ENCODE assay signal across 30 cellular contexts in genomic region chr3:124542483-124542882, GRCh38.
"Had no signal": no experiment of that assay in that cellular context is flagged by ENCODE, and none has a peak within 500 bp of the region (broad histone marks: within the 10 kb centered on the region; RNA-seq: fewer than 3 reads in every experiment).

No MANE protein-coding gene starts in this region.

- H3K27me3 ChIP-seq: esophagus muscularis mucosa, gastrocnemius medialis, heart left ventricle had no signal

- ATAC-seq: activated T-cell treated with anti-CD3 and anti-CD28 coated beads, Interleukin-2, amount 50 U/mL, for 4 hours; activated T-helper 17 cell treated with anti-CD3 and anti-CD28 coated beads, Interleukin-2, amount 50 U/mL, for 72 hours; effector memory CD8-positive, alpha-beta T cell; foreskin keratinocyte; gastrocnemius medialis; heart left ventricle had no signal

- H3K4me1 ChIP-seq: esophagus muscularis mucosa, foreskin keratinocyte had no signal

- H3K9me3 ChIP-seq: esophagus muscularis mucosa, gastrocnemius medialis, heart left ventricle had no signal

- H3K36me3 ChIP-seq: brain microvascular endothelial cell, esophagus muscularis mucosa, gastrocnemius medialis, heart left ventricle had no signal

- FAIRE-seq: astrocyte, colon had no signal

- H3K27ac ChIP-seq: brain microvascular endothelial cell, esophagus muscularis mucosa, foreskin keratinocyte, gastrocnemius medialis, heart left ventricle had no signal

- DNase-seq: activated CD4-positive, alpha-beta memory T cell treated with anti-CD3 and anti-CD28 coated beads, Interleukin-2, amount 10 ng/mL, durations not matched to agents 7 days and 5 days; activated CD4-positive, alpha-beta T cell treated with anti-CD3 and anti-CD28 coated beads for 1 hour; activated CD4-positive, alpha-beta T cell treated with anti-CD3 and anti-CD28 coated beads for 4 hours; activated CD4-positive, alpha-beta T cell treated with anti-CD3 and anti-CD28 coated beads, Interleukin-2, amount 10 ng/mL, durations not matched to agents 7 days and 5 days; activated CD4-positive, alpha-beta T cell treated with anti-CD3 and anti-CD28 coated beads, Interleukin-2, amount 50 U/mL, for 4 hours; activated CD8-positive, alpha-beta memory T cell treated with anti-CD3 and anti-CD28 coated beads, Interleukin-2, amount 50 U/mL, for 48 hours; activated effector memory CD4-positive, alpha-beta T cell treated with Interleukin-2 at 50 U/mL for 16 hours; activated gamma-delta T cell treated with Interleukin-2 at 50 U/mL for 16 hours; activated naive CD4-positive, alpha-beta T cell treated with anti-CD3 and anti-CD28 coated beads, Interleukin-2, amount 50 U/mL, for 16 hours; activated naive CD4-positive, alpha-beta T cell treated with Interleukin-2 at 50 U/mL for 16 hours; activated T-cell treated with anti-CD3 and anti-CD28 coated beads for 4 hours; activated T-cell treated with anti-CD3 and anti-CD28 coated beads, Interleukin-2, amount 50 U/mL, for 4 hours; amniotic stem cell; anterior cingulate cortex; brain microvascular endothelial cell; caudate nucleus; cortex of kidney; dermis blood vessel endothelial cell; effector CD4-positive, alpha-beta T cell; effector memory CD8-positive, alpha-beta T cell; erythroblast; foreskin keratinocyte; gastrocnemius medialis; glutamatergic neuron; heart left ventricle; T-helper 2 cell had no signal

- H3K4me3 ChIP-seq: esophagus muscularis mucosa, gastrocnemius medialis, heart left ventricle had no signal
